Comparison of ENCODE assay signal across 8 cellular contexts in the genomic region with DNA sequence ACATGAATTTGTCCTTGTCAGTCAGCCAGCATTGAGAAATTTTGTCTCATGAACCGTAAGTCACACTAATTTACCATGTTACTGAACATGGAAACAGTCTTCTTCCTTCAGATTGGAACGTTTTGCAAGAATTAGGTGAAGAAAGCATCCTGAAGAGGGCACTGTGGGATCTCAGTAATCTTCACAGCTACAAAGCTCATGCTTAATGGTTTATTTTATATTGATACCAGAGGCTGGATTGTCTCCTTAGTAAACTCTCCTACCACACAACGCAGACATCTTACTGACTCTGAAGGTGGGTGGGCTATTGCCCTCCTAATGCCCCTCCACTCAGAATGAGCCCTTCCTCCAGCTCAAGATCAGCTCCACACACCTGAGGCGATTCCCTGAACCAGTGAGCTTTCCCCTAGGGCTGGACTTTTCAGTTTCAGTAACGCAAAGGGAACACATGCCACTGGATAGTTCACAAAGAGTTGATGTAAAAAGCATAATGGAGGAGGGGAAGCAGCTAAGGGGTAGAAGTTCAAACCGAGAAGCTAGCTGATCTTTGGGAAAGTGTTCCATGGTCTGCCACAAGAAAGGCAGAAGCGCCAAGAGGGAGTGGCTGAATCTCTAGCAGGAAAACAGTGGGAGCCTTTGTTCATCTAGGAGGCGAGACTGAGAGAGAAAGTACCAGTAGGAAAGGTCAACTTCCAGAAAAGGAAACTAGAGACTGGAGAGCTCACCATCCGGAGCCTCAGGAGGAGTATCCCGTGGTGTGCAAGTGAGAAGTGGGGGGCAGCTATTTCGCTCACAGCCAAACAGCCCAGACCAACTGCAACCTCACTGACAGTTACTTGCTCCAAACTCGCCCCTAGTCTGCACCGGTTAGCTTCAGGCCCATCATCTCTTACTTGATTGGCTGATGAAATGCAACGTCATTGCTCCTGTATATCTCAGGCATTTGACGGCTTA. TPM values are rescaled to one million over a fixed set of nuclear protein-coding genes. Genes with fewer than 3 reads are reported as not detected.
DNase-seq lines count a peak whose midpoint lies in the region; ATAC-seq and TF ChIP-seq lines count a peak whose summit lies in the region.

Gene SLC9C1 (minus strand): TSS at position 849 of the 954 bp plus-strand sequence. CDS start 7,425 bp downstream, outside the sequence.

- intact Hi-C loops in activated T-helper 1 cell treated with anti-CD3 and anti-CD28 coated beads, Interleukin-12 subunit alpha, Interleukin-12 subunit beta, Interleukin-2, Interleukin-4 antibody, amounts not matched to agents 30 ng/mL and 10 ng/mL and 1 ng/mL, durations not matched to agents 14 hours and 24 hours and 36 hours (cut with micrococcal nuclease): loop anchor here (1.0 to 2.0 kb wide), 4 partner anchors 33 to 238 kb away; no protein-coding TSS in a partner anchor

- DNase-seq in AG08396 (ENCODE audit: low spot score) (peak; percentile 22), NCI-H526 treated with DMSO at 0.1 percent for 48 hours (lab: John Stamatoyannopoulos, UW) (peak; percentile 1), fibroblast of villous mesenchyme (ENCODE audit: low read depth) (peak; percentile 78), nephron progenitor cell (peak; percentile 28)
- DNase-seq in activated T-helper 1 cell treated with anti-CD3 and anti-CD28 coated beads, Interleukin-12 subunit alpha, Interleukin-12 subunit beta, Interleukin-2, Interleukin-4 antibody, amounts not matched to agents 30 ng/mL and 10 ng/mL and 1 ng/mL, durations not matched to agents 14 hours and 24 hours and 36 hours (ENCODE audit: low spot score): peak; percentile 36

- H3K27ac Mint-ChIP-seq in activated T-helper 1 cell treated with anti-CD3 and anti-CD28 coated beads, Interleukin-12 subunit alpha, Interleukin-12 subunit beta, Interleukin-2, Interleukin-4 antibody, amounts not matched to agents 30 ng/mL and 10 ng/mL and 1 ng/mL, durations not matched to agents 14 hours and 24 hours and 36 hours: peak within 1 kb of the TSS; percentile 79
- H3K27ac Mint-ChIP-seq in nephron progenitor cell: peak within 1 kb of the TSS; percentile 37

- no peaks in the 10 kb centered on the region for H3K9me3 Mint-ChIP-seq in activated T-helper 1 cell treated with anti-CD3 and anti-CD28 coated beads, Interleukin-12 subunit alpha, Interleukin-12 subunit beta, Interleukin-2, Interleukin-4 antibody, amounts not matched to agents 30 ng/mL and 10 ng/mL and 1 ng/mL, durations not matched to agents 14 hours and 24 hours and 36 hours
- peaks cover 19% of the 10 kb centered on the region for H3K9me3 Mint-ChIP-seq in nephron progenitor cell

- TF ChIP-seq CTCF in GM12875 (IDR thresholded peaks at IDR 0.05; ENCODE audit: borderline replicate concordance, insufficient read depth, low read depth, low read length) (peak; percentile 50; the same call in 1 of the 2 replicates), fibroblast of villous mesenchyme (IDR thresholded peaks at IDR 0.05; ENCODE audit: insufficient read depth, low read depth, low read length) (peak; percentile 67), nephron progenitor cell (IDR thresholded peaks at IDR 0.05) (peak; percentile 55)

- peaks cover 49% of the 10 kb centered on the region for H3K4me1 Mint-ChIP-seq in activated T-helper 1 cell treated with anti-CD3 and anti-CD28 coated beads, Interleukin-12 subunit alpha, Interleukin-12 subunit beta, Interleukin-2, Interleukin-4 antibody, amounts not matched to agents 30 ng/mL and 10 ng/mL and 1 ng/mL, durations not matched to agents 14 hours and 24 hours and 36 hours (ENCODE audit: low read depth)
- H3K4me1 Mint-ChIP-seq in nephron progenitor cell: peaks cover 24% of the 10 kb centered on the region

- ATAC-seq in HG03280 (IDR thresholded peaks at IDR 0.05; ENCODE audit: unreplicated experiment): peak; percentile 37
- no peak for ATAC-seq in GM18858 (IDR thresholded peaks at IDR 0.05; ENCODE audit: unreplicated experiment)

- H3K4me3 Mint-ChIP-seq in activated T-helper 1 cell treated with anti-CD3 and anti-CD28 coated beads, Interleukin-12 subunit alpha, Interleukin-12 subunit beta, Interleukin-2, Interleukin-4 antibody, amounts not matched to agents 30 ng/mL and 10 ng/mL and 1 ng/mL, durations not matched to agents 14 hours and 24 hours and 36 hours: peak within 1 kb of the TSS; percentile 72
- peak within 1 kb of the TSS; percentile 67 for H3K4me3 Mint-ChIP-seq in nephron progenitor cell

- no peaks in the 10 kb centered on the region for H3K27me3 Mint-ChIP-seq in activated T-helper 1 cell treated with anti-CD3 and anti-CD28 coated beads, Interleukin-12 subunit alpha, Interleukin-12 subunit beta, Interleukin-2, Interleukin-4 antibody, amounts not matched to agents 30 ng/mL and 10 ng/mL and 1 ng/mL, durations not matched to agents 14 hours and 24 hours and 36 hours (ENCODE audit: insufficient read depth)
- H3K27me3 Mint-ChIP-seq in nephron progenitor cell (ENCODE audit: low read depth, poor library complexity): peaks cover 2% of the 10 kb centered on the region

- no peaks in the 10 kb centered on the region for H3K36me3 Mint-ChIP-seq in activated T-helper 1 cell treated with anti-CD3 and anti-CD28 coated beads, Interleukin-12 subunit alpha, Interleukin-12 subunit beta, Interleukin-2, Interleukin-4 antibody, amounts not matched to agents 30 ng/mL and 10 ng/mL and 1 ng/mL, durations not matched to agents 14 hours and 24 hours and 36 hours (ENCODE audit: low read depth)
- H3K36me3 Mint-ChIP-seq in nephron progenitor cell (ENCODE audit: low read depth): peaks cover 15% of the 10 kb centered on the region

- H3K4me3 ChIP-seq in GM12875 (ENCODE audit: low read depth, low read length): no peak within 1 kb of the TSS
- H3K4me3 ChIP-seq in fibroblast of villous mesenchyme (ENCODE audit: low read depth, low read length): peak within 1 kb of the TSS; percentile 41

RNA-seq across cellular contexts. Expression of gene SLC9C1, which starts in this region (rescaled TPM):
- total RNA-seq in activated T-helper 1 cell treated with anti-CD3 and anti-CD28 coated beads, Interleukin-12 subunit alpha, Interleukin-12 subunit beta, Interleukin-2, Interleukin-4 antibody, amounts not matched to agents 30 ng/mL and 10 ng/mL and 1 ng/mL, durations not matched to agents 14 hours and 24 hours and 36 hours: not detected in 2 replicates
- under 0.01 TPM in 1 of 2 replicates, not detected in the other for total RNA-seq in fibroblast of villous mesenchyme

Comparison
In these comparisons a context has a peak if more than half of its experiments do, and no peak if none do; other contexts are left out.
1. Peak in DNase-seq in activated T-helper 1 cell treated with anti-CD3 and anti-CD28 coated beads, Interleukin-12 subunit alpha, Interleukin-12 subunit beta, Interleukin-2, Interleukin-4 antibody, amounts not matched to agents 30 ng/mL and 10 ng/mL and 1 ng/mL, durations not matched to agents 14 hours and 24 hours and 36 hours; RNA of the gene not detected or under 1 TPM.
2. Peak in DNase-seq and H3K4me3 ChIP-seq in fibroblast of villous mesenchyme; RNA of the gene not detected or under 1 TPM.
3. DNase-seq: peak in every context shown above with its lines; median percentile 78 in fibroblast of villous mesenchyme; 36 in activated T-helper 1 cell treated with anti-CD3 and anti-CD28 coated beads, Interleukin-12 subunit alpha, Interleukin-12 subunit beta, Interleukin-2, Interleukin-4 antibody, amounts not matched to agents 30 ng/mL and 10 ng/mL and 1 ng/mL, durations not matched to agents 14 hours and 24 hours and 36 hours; 28 in nephron progenitor cell; 22 in AG08396; 1 in NCI-H526 treated with DMSO at 0.1 percent for 48 hours.